ENCODE assay signal across 27 cellular contexts in the genomic region with DNA sequence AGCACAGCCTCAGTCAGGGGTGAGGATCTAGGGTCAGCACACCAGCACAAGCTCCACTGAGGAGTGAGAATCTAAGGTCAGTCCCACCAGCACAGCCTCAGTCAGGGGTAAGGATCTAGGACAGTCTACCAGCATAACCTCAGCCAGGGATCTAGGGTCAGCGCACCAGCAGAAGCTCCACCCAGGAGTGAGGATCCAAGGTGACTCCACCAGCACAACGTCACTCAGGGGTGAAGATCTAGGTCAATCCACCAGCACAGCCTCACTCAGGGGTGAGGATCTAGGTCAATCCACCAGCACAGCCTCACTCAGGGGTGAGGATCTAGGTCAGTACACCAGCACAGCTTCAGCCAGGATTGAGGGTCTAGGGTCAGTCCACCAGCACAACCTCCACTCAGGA.
"Had no signal": no experiment of that assay in that cellular context is flagged by ENCODE, and none has a peak within 500 bp of the region (broad histone marks: within the 10 kb centered on the region; RNA-seq: fewer than 3 reads in every experiment).

No MANE protein-coding gene starts in this region.

- H3K27me3 Mint-ChIP-seq: progenitor cell of endocrine pancreas had no signal

- H3K36me3 Mint-ChIP-seq: natural killer cell treated with Interleukin-12 subunit alpha and Interleukin-12 subunit beta and Interleukin-15 and Interleukin-18, amount 100 ng/mL, for 72 hours had no signal

- H3K4me1 ChIP-seq: colonic mucosa, esophagus squamous epithelium, heart left ventricle, left ventricle myocardium inferior, lower lobe of right lung, parathyroid adenoma, suprapubic skin, upper lobe of left lung had no signal

- H3K9me3 ChIP-seq: colonic mucosa, esophagus squamous epithelium, heart left ventricle, left ventricle myocardium inferior, lower lobe of right lung, neutrophil, suprapubic skin, upper lobe of left lung had no signal

- H3K9ac ChIP-seq: parathyroid adenoma had no signal

- H3K4me1 Mint-ChIP-seq: neural crest cell; stimulated activated naive CD8-positive, alpha-beta T cell treated with anti-CD3 and anti-CD28 coated beads, Interleukin-15, amount 100 ng/mL, for 72 hours had no signal

- H3K27ac ChIP-seq: colonic mucosa, hepatocyte, left ventricle myocardium inferior, lower lobe of right lung, neutrophil, parathyroid adenoma, suprapubic skin, upper lobe of left lung had no signal

- H3K27ac Mint-ChIP-seq: effector memory CD8-positive, alpha-beta T cell; natural killer cell treated with Interleukin-12 subunit alpha and Interleukin-12 subunit beta and Interleukin-15 and Interleukin-18, amount 100 ng/mL, for 72 hours; progenitor cell of endocrine pancreas had no signal

- H3K4me3 ChIP-seq: colonic mucosa, esophagus squamous epithelium, heart left ventricle, hepatocyte, left ventricle myocardium inferior, lower lobe of right lung, smooth muscle cell, suprapubic skin, upper lobe of left lung had no signal

- H3K79me2 ChIP-seq: hepatocyte, parathyroid adenoma had no signal

- H3K4me3 Mint-ChIP-seq: effector memory CD8-positive, alpha-beta T cell; natural killer cell treated with Interleukin-12 subunit alpha and Interleukin-12 subunit beta and Interleukin-15 and Interleukin-18, amount 100 ng/mL, for 72 hours; neural crest cell; stimulated activated naive CD8-positive, alpha-beta T cell treated with anti-CD3 and anti-CD28 coated beads, Interleukin-15, amount 100 ng/mL, for 72 hours had no signal

- FAIRE-seq: endometrium, frontal cortex, urothelium cell line had no signal

- DNase-seq: central memory CD4-positive, alpha-beta T cell; colonic mucosa; effector memory CD8-positive, alpha-beta T cell; erythroblast; esophagus squamous epithelium; left cardiac atrium; left ventricle myocardium inferior; lower lobe of right lung; stimulated activated CD4-positive, alpha-beta T cell treated with anti-CD3 and anti-CD28 coated beads, Interleukin-12 subunit alpha, Interleukin-12 subunit beta, amount 100 ng/mL, for 4 hours; stimulated activated CD4-positive, alpha-beta T cell treated with anti-CD3 and anti-CD28 coated beads, Interleukin-1b, Interleukin-23, amount 100 ng/mL, for 48 hours; stimulated activated CD4-positive, alpha-beta T cell treated with anti-CD3 and anti-CD28 coated beads, Interleukin-4, amount 100 ng/mL, for 1 hour; stimulated activated CD8-positive, alpha-beta memory T cell treated with anti-CD3 and anti-CD28 coated beads, Interleukin-4, amount 100 ng/mL, for 48 hours; stimulated activated naive CD4-positive, alpha-beta T cell; stimulated activated naive CD8-positive, alpha-beta T cell treated with anti-CD3 and anti-CD28 coated beads, Interleukin-15, amount 100 ng/mL, for 72 hours; upper lobe of left lung had no signal

- H3K27me3 ChIP-seq: colonic mucosa, esophagus squamous epithelium, heart left ventricle, hepatocyte, neutrophil, suprapubic skin, upper lobe of left lung had no signal

- H3K36me3 ChIP-seq: colonic mucosa, neutrophil had no signal

- H3K4me2 ChIP-seq: hepatocyte, smooth muscle cell had no signal

- H2AFZ ChIP-seq: hepatocyte, parathyroid adenoma had no signal

- H3K9me3 Mint-ChIP-seq: effector memory CD8-positive, alpha-beta T cell; natural killer cell treated with Interleukin-12 subunit alpha and Interleukin-12 subunit beta and Interleukin-15 and Interleukin-18, amount 100 ng/mL, for 72 hours; neural crest cell had no signal
